Comparison of ENCODE assay signal across 21 cellular contexts in the genomic region with DNA sequence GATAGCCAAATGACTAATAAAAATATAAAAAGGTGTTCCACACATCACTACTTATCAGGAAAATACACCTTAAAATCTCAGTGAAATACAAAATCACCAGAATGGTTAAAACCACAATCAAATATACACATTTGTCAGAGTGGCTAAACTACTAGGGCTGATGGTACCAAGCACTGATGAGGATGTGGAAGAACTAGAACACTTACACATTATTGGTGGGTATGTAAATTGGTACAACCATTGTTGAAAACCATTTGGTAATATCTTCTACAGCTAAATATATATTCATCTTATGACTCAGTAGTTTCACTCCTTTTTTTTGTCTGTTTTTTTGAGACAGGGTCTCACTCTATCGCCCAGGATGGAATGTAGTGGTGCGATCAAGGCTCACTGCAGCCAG. TPM values are rescaled to one million over a fixed set of nuclear protein-coding genes. Genes with fewer than 3 reads are reported as not detected.
A peak's percentile ranks its signal among the peaks of the same experiment; 100 is the strongest.
DNase-seq lines count a peak whose midpoint lies in the region; ATAC-seq, FAIRE-seq and TF ChIP-seq lines count a peak whose summit lies in the region.
"Had no signal": no experiment of that assay in that cellular context is flagged by ENCODE, and none has a peak within 500 bp of the region (broad histone marks: within the 10 kb centered on the region; RNA-seq: fewer than 3 reads in every experiment).

No MANE protein-coding gene starts in this region.

- H3K9me3 Mint-ChIP-seq in activated T-helper 17 cell treated with anti-CD3 and anti-CD28 coated beads, Interleukin-2, amount 50 U/mL, for 72 hours, result no peaks in the 10 kb centered on the region
- H3K9me3 Mint-ChIP-seq in memory B cell, result no peaks in the 10 kb centered on the region
- H3K9me3 Mint-ChIP-seq: CD4-positive, alpha-beta T cell; CD8-positive, alpha-beta T cell had no signal

- H3K27me3 ChIP-seq in GM06990 (replicated peaks; ENCODE audit: control insufficient read depth, insufficient read depth, low read length), result no peaks in the 10 kb centered on the region
- H3K27me3 ChIP-seq: BLaER1 treated with 17β-estradiol and CSF1 and Interleukin-3, amounts not matched to agents 10 nM and 100 nM had no signal

- DNase-seq in GM06990 (ENCODE audit: extremely low read depth, insufficient read length) (peak; percentile 24), GM18507 (ENCODE audit: extremely low spot score, insufficient read length, low read depth) (no peak), memory B cell (ENCODE audit: low spot score in 2 of 2) (no peak), NCI-H2107 (lab: John Stamatoyannopoulos, UW) (no peak), NCI-H1105 treated with DMSO at 0.1 percent for 48 hours (lab: John Stamatoyannopoulos, UW) (no peak), NCI-H1694 treated with DMSO at 0.1 percent for 48 hours (lab: John Stamatoyannopoulos, UW) (no peak), NCI-H526 treated with DMSO at 0.1 percent for 48 hours (lab: John Stamatoyannopoulos, UW) (no peak)
- DNase-seq: AML-193; Caco-2; Calu3; CD4-positive, alpha-beta T cell; CD8-positive, alpha-beta T cell; DMS79 treated with DMSO at 0.1 percent for 48 hours; GF-D8 had no signal

- FAIRE-seq in GM18507 (lab: Jason Lieb, UNC), result peak; percentile 45
- FAIRE-seq: A549, G401.6, GM12892, GM19239 had no signal

- H3K36me3 ChIP-seq in GM06990 (ENCODE audit: control insufficient read depth, insufficient read depth, low read length), result no peaks in the 10 kb centered on the region
- H3K36me3 ChIP-seq: BLaER1 treated with 17β-estradiol and CSF1 and Interleukin-3, amounts not matched to agents 10 nM and 100 nM had no signal

- H3K4me1 Mint-ChIP-seq in activated T-helper 17 cell treated with anti-CD3 and anti-CD28 coated beads, Interleukin-2, amount 50 U/mL, for 72 hours, result no peaks in the 10 kb centered on the region
- H3K4me1 Mint-ChIP-seq in memory B cell, result no peaks in the 10 kb centered on the region
- H3K4me1 Mint-ChIP-seq: B cell had no signal

- no peak overlapping the region for H3K4me3 Mint-ChIP-seq in activated T-helper 17 cell treated with anti-CD3 and anti-CD28 coated beads, Interleukin-2, amount 50 U/mL, for 72 hours
- H3K4me3 Mint-ChIP-seq in memory B cell, result no peak overlapping the region
- H3K4me3 Mint-ChIP-seq: B cell; CD4-positive, alpha-beta T cell; CD8-positive, alpha-beta T cell had no signal

- H3K36me3 Mint-ChIP-seq in activated T-helper 17 cell treated with anti-CD3 and anti-CD28 coated beads, Interleukin-2, amount 50 U/mL, for 72 hours (ENCODE audit: low read depth), result peaks cover 45% of the 10 kb centered on the region
- peaks cover 13% of the 10 kb centered on the region for H3K36me3 Mint-ChIP-seq in memory B cell

- no peaks in the 10 kb centered on the region for H3K27me3 Mint-ChIP-seq in activated T-helper 17 cell treated with anti-CD3 and anti-CD28 coated beads, Interleukin-2, amount 50 U/mL, for 72 hours
- H3K27me3 Mint-ChIP-seq in memory B cell, result no peaks in the 10 kb centered on the region
- H3K27me3 Mint-ChIP-seq: B cell; CD4-positive, alpha-beta T cell had no signal

- peak; percentile 54 for ATAC-seq in activated T-helper 17 cell treated with anti-CD3 and anti-CD28 coated beads, Interleukin-2, amount 50 U/mL, for 72 hours (replicated peaks)
- ATAC-seq in memory B cell (ENCODE audit: low read depth), result no peak
- ATAC-seq: A549; CD8-positive, alpha-beta T cell had no signal

- no peak for TF ChIP-seq CTCF in GM06990 (IDR thresholded peaks at IDR 0.05; ENCODE audit: insufficient read depth, low read length, poor library complexity, severe bottlenecking)

- no peak overlapping the region for H3K4me3 ChIP-seq in GM06990 (replicated peaks; ENCODE audit: low read depth, low read length)
- H3K4me3 ChIP-seq: A549; BLaER1 treated with 17β-estradiol and CSF1 and Interleukin-3, amounts not matched to agents 10 nM and 100 nM had no signal

- no peak overlapping the region for H3K27ac Mint-ChIP-seq in activated T-helper 17 cell treated with anti-CD3 and anti-CD28 coated beads, Interleukin-2, amount 50 U/mL, for 72 hours
- peak overlapping the region; percentile 63 for H3K27ac Mint-ChIP-seq in memory B cell
- H3K27ac Mint-ChIP-seq: B cell; CD4-positive, alpha-beta T cell; CD8-positive, alpha-beta T cell had no signal

RNA-seq across cellular contexts. Expression of gene TTC7B, which starts 48.5 kb away (rescaled TPM):
- 10 to 100 TPM in 1 of 2 donors, 1 to 10 TPM in 1; 5.2 to 10.2 TPM for total RNA-seq in activated T-helper 17 cell treated with anti-CD3 and anti-CD28 coated beads, Interleukin-2, amount 50 U/mL, for 72 hours
